ENCODE assay signal across 9 cellular contexts in the genomic region with DNA sequence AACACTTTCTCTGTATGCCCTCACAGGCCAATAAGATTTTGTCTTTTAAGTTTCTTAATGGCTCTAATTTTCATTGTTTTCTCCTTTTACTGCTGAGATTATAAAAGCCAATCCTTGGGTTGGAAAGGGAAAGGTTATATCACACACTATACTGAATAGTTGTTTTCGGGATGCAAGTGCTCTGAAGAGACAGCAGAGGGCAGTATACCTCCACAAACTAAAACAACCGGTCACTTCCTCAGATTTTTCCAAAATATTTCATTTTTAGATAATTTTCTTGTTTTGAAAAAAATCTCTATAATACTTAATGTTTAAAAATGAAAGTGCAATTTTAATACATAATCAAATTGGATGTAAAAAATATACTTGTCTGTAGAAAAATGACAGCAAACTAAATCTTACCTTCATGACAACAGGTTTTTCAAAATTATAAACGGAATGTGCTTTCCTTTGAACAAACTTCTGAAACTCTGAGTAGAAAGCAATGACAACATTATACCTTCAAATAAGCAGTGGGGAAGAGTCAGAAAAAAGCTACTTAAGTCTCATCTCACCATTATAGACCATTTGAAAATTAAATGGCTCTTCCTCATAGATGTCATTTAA.
DNase-seq lines count a peak whose midpoint lies in the region; ATAC-seq and TF ChIP-seq lines count a peak whose summit lies in the region.
"Had no signal": no experiment of that assay in that cellular context is flagged by ENCODE, and none has a peak within 500 bp of the region (broad histone marks: within the 10 kb centered on the region; RNA-seq: fewer than 3 reads in every experiment).

No MANE protein-coding gene starts in this region.

- peak; percentile 78 for TF ChIP-seq RAD21 in HCT116 (IDR thresholded peaks at IDR 0.05; ENCODE audit: low read depth)

- no peak overlapping the region for H2AFZ ChIP-seq in HCT116 (ENCODE audit: low read depth, low read length, poor library complexity, severe bottlenecking)

- intact Hi-C loops in HCT116 (cut with micrococcal nuclease): loop anchor here (1.0 kb wide), 3 partner anchors 263 to 1052 kb away; no protein-coding TSS in a partner anchor

- no peak overlapping the region for H3K9ac ChIP-seq in HCT116 (ENCODE audit: low read length)
- H3K9ac ChIP-seq: BLaER1 treated with 17β-estradiol and CSF1 and Interleukin-3, amounts not matched to agents 10 nM and 100 nM had no signal

- RAD21 ChIA-PET in HCT116 (lab: Charles Lee; ENCODE audit: low non-redundant PET in 1 of 2, low total read pairs in 2 of 2, uncharacterized antibody in 2 of 2, unreplicated experiment in 2 of 2): no interaction called here

- peak; percentile 61; the same call in 1 of the 2 replicates for ATAC-seq in HCT116
- ATAC-seq in HG03571 (IDR thresholded peaks at IDR 0.05; ENCODE audit: unreplicated experiment): no peak

- DNase-seq in DMS79 treated with DMSO at 0.1 percent for 48 hours (lab: John Stamatoyannopoulos, UW) (peak; percentile 44), DMS79 (lab: John Stamatoyannopoulos, UW) (no peak), HCT116 (ENCODE audit: low read depth, low spot score) (peak; percentile 7), NCI-H748 (lab: John Stamatoyannopoulos, UW; ENCODE audit: unreplicated experiment) (peak; percentile 16), dermis blood vessel endothelial cell (peak; percentile 60), midbrain (lab: John Stamatoyannopoulos, UW) (peak; percentile 49), KG1 (lab: John Stamatoyannopoulos, UW) (no peak)

- no peaks in the 10 kb centered on the region for H4K20me1 ChIP-seq in HCT116 (ENCODE audit: insufficient read depth)
- H4K20me1 ChIP-seq: BLaER1 treated with 17β-estradiol and CSF1 and Interleukin-3, amounts not matched to agents 10 nM and 100 nM had no signal

- peak; percentile 49 to 78 (median 76) for TF ChIP-seq CTCF in HCT116 (IDR thresholded peaks at IDR 0.05 in 2 of 3, conservative IDR thresholded peaks at IDR 0.05 in 1 of 3; ENCODE audit: borderline replicate concordance in 1 of 3, insufficient read depth in 1 of 3, low read depth in 2 of 3, low read length in 2 of 3)

- H3K4me2 ChIP-seq in HCT116 (ENCODE audit: low read length): no peak overlapping the region
- H3K4me2 ChIP-seq: BLaER1 treated with 17β-estradiol and CSF1 and Interleukin-3, amounts not matched to agents 10 nM and 100 nM had no signal

- H3K4me3 ChIP-seq in HCT116 (replicated peaks in 1 of 2; ENCODE audit: low read depth in 1 of 2, low read length in 2 of 2): no peak overlapping the region
- H3K4me3 ChIP-seq: BLaER1 treated with 17β-estradiol and CSF1 and Interleukin-3, amounts not matched to agents 10 nM and 100 nM had no signal

- POLR2A ChIA-PET in HCT116 (lab: Charles Lee): no interaction called here

- no peak overlapping the region for H3K27ac ChIP-seq in HCT116 (ENCODE audit: low read depth, low read length)
- H3K27ac ChIP-seq: BLaER1 treated with 17β-estradiol and CSF1 and Interleukin-3, amounts not matched to agents 10 nM and 100 nM had no signal

- no peaks in the 10 kb centered on the region for H3K9me3 ChIP-seq in HCT116 (ENCODE audit: control insufficient read depth in 1 of 2, insufficient read depth in 1 of 2, low read depth in 1 of 2, low read length in 2 of 2)
- H3K9me3 ChIP-seq: BLaER1 treated with 17β-estradiol and CSF1 and Interleukin-3, amounts not matched to agents 10 nM and 100 nM had no signal

- no TSS peak for BruUV-seq in HCT116 (replicated peaks; lab: Mats Ljungman, UMichigan)

- no peak for TF ChIP-seq POLR2A in HCT116 (IDR thresholded peaks at IDR 0.05; ENCODE audit: borderline replicate concordance, extremely low read depth, insufficient read depth, insufficient read length)

- H3K36me3 ChIP-seq in HCT116 (ENCODE audit: control insufficient read depth in 1 of 2, insufficient read depth in 2 of 2, low read length in 2 of 2): peaks cover 4 to 28% of the 10 kb centered on the region in 2 experiments; a peak in 2 of 4 replicates

- no peaks in the 10 kb centered on the region for H3K79me2 ChIP-seq in HCT116 (ENCODE audit: insufficient read depth, low read length)

- no peaks in the 10 kb centered on the region for H3K4me1 ChIP-seq in HCT116 (ENCODE audit: control insufficient read depth in 1 of 2, insufficient read depth in 2 of 2, low read length in 2 of 2)
- H3K4me1 ChIP-seq: BLaER1 treated with 17β-estradiol and CSF1 and Interleukin-3, amounts not matched to agents 10 nM and 100 nM had no signal

- H3K27me3 ChIP-seq in HCT116 (ENCODE audit: insufficient read depth, low read length): no peaks in the 10 kb centered on the region
- H3K27me3 ChIP-seq: BLaER1 treated with 17β-estradiol and CSF1 and Interleukin-3, amounts not matched to agents 10 nM and 100 nM had no signal

- H3K9me2 ChIP-seq in HCT116 (ENCODE audit: insufficient read depth): no peaks in the 10 kb centered on the region

- CTCF ChIA-PET in HCT116 (lab: Charles Lee): interaction anchor here (1.2 kb wide), 1 partner anchor 571 kb away, joined by 10 read pairs; no protein-coding TSS in a partner anchor

TF ChIP-seq in HCT116, 20 proteins besides CTCF, POLR2A, EP300 and RAD21:
- TF ChIP-seq ZFX (IDR thresholded peaks at IDR 0.05) (no peak), ZBTB33 (IDR thresholded peaks at IDR 0.05; ENCODE audit: extremely low read depth, insufficient replicate concordance, low read length) (no peak)

Comparison
In these comparisons a context has a peak if more than half of its experiments do, and no peak if none do; other contexts are left out.
1. DNase-seq: peak in DMS79 treated with DMSO at 0.1 percent for 48 hours (single experiment), HCT116 (single experiment), NCI-H748 (single experiment), dermis blood vessel endothelial cell (single experiment) and midbrain (single experiment); none in DMS79 (single experiment) and KG1 (single experiment).